In the genomic region with DNA sequence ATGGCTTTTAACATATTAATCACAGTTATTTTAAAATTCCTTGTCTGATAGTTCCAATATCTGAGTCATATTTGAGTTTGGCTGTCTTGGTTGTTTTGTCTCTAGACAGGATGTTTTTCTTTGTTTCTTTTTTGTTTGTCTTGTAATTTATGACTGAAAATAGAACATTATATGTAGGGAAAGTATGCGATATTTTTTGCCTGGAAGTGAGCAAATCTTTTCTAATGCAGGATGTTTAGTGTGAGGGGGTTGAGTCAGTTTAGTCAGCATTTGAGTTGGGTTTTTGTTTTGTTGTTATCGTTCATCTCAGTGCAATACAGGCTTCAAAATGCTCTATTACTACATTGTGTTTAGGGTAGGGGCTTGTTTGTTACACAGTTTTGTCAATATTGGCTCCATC, we compare ENCODE assay signal across 1 cellular context.
A peak's percentile ranks its signal among the peaks of the same experiment; 100 is the strongest.
TF ChIP-seq lines count a peak whose summit lies in the region.

No MANE protein-coding gene starts in this region.

TF ChIP-seq in endothelial cell of umbilical vein, 7 proteins besides CTCF, POLR2A, EP300 and RAD21:
- peak; percentile 24 for TF ChIP-seq FOS (IDR thresholded peaks at IDR 0.05; ENCODE audit: borderline replicate concordance, insufficient read depth, low read length)
- no peak for TF ChIP-seq POLR2AphosphoS5 (IDR thresholded peaks at IDR 0.05; ENCODE audit: insufficient read depth, low read depth, low read length)
- TF ChIP-seq EZH2 (IDR thresholded peaks at IDR 0.05; ENCODE audit: borderline replicate concordance, low read depth, low read length, severe bottlenecking) = no peak
- TF ChIP-seq, protein P1, sequence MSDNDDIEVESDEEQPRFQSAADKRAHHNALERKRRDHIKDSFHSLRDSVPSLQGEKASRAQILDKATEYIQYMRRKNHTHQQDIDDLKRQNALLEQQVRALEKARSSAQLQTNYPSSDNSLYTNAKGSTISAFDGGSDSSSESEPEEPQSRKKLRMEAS (IDR thresholded peaks at IDR 0.05; ENCODE audit: insufficient read depth, insufficient read length) = no peak
- TF ChIP-seq MYC (IDR thresholded peaks at IDR 0.05; ENCODE audit: low read depth, low read length) = no peak
- peak; percentile 47 for TF ChIP-seq JUN (IDR thresholded peaks at IDR 0.05; ENCODE audit: borderline replicate concordance, insufficient read depth, insufficient read length, low read depth)
- TF ChIP-seq GATA2 (IDR thresholded peaks at IDR 0.05; ENCODE audit: insufficient read depth, insufficient read length, low read depth, low read length) = no peak
